In genomic region chr1:35931424-35932157, GRCh38 we compare ENCODE assay signal across 8 cellular contexts. TPM values are rescaled to one million over a fixed set of nuclear protein-coding genes. Genes with fewer than 3 reads are reported as not detected.
DNase-seq lines count a peak whose midpoint lies in the region; ATAC-seq and TF ChIP-seq lines count a peak whose summit lies in the region.

No MANE protein-coding gene starts in this region.

- H3K36me3 ChIP-seq in left lung (no peaks in the 10 kb centered on the region), tibial artery (no peaks in the 10 kb centered on the region)

- H3K27me3 ChIP-seq in left lung, result no peaks in the 10 kb centered on the region
- H3K27me3 ChIP-seq in tibial artery, result no peaks in the 10 kb centered on the region

- no peaks in the 10 kb centered on the region for H3K9me3 Mint-ChIP-seq in central memory CD8-positive, alpha-beta T cell

- H3K4me1 ChIP-seq in left lung (peaks cover 4 to 54% of the 10 kb centered on the region in 2 donors), tibial artery (peaks cover 0 to 45% (median 4%) of the 10 kb centered on the region in 4 donors)

- H3K4me3 Mint-ChIP-seq in central memory CD8-positive, alpha-beta T cell, result peak overlapping the region; percentile 91

- intact Hi-C loops in left lung (cut with DNase I), result no loop called here
- intact Hi-C loops in tibial artery (cut with DNase I; ENCODE audit: low total_unique reads), result no loop called here

- TF ChIP-seq CTCF in left lung (IDR thresholded peaks at IDR 0.05), result no peak
- no peak for TF ChIP-seq CTCF in tibial artery (IDR thresholded peaks at IDR 0.05)

- peaks cover 31% of the 10 kb centered on the region for H3K4me1 Mint-ChIP-seq in central memory CD8-positive, alpha-beta T cell

- peaks cover 14% of the 10 kb centered on the region for H3K36me3 Mint-ChIP-seq in central memory CD8-positive, alpha-beta T cell (ENCODE audit: insufficient read depth)

- peak overlapping the region; percentile 98 for H3K27ac Mint-ChIP-seq in central memory CD8-positive, alpha-beta T cell (ENCODE audit: low read depth)

- H3K4me3 ChIP-seq in left lung (peak overlapping the region; percentile 80 to 82), tibial artery (peak overlapping the region; percentile 71 to 73)

- DNase-seq in NCI-H2081 (lab: John Stamatoyannopoulos, UW) (peak; percentile 49 to 59), NCI-H2081 treated with DMSO at 0.1 percent for 48 hours (lab: John Stamatoyannopoulos, UW) (no peak), NCI-H774 (lab: John Stamatoyannopoulos, UW) (peak; percentile 49), left lung (peak in 1 of 2 donors; percentile 41), tibial artery (peak in 1 of 2 donors; percentile 47)
- DNase-seq in central memory CD8-positive, alpha-beta T cell (ENCODE audit: low spot score in 2 of 2), result peak; percentile 12 to 22
- DNase-seq in activated effector memory CD4-positive, alpha-beta T cell treated with anti-CD3 and anti-CD28 coated beads, Interleukin-2, amount 50 U/mL, for 16 hours, result no peak

- no peaks in the 10 kb centered on the region for H3K9me3 ChIP-seq in left lung
- no peaks in the 10 kb centered on the region for H3K9me3 ChIP-seq in tibial artery

- H3K27me3 Mint-ChIP-seq in central memory CD8-positive, alpha-beta T cell, result no peaks in the 10 kb centered on the region

- ATAC-seq in HG02610 (IDR thresholded peaks at IDR 0.05; ENCODE audit: unreplicated experiment) (peak; percentile 23), left lung (peak; percentile 35)
- peak; percentile 25 for ATAC-seq in central memory CD8-positive, alpha-beta T cell (replicated peaks; ENCODE audit: extremely low read depth, poor library complexity, severe bottlenecking)

- peak overlapping the region; percentile 97 to 99 for H3K27ac ChIP-seq in left lung
- peak overlapping the region; percentile 96 to 98 for H3K27ac ChIP-seq in tibial artery

RNA-seq across cellular contexts. Expression of gene AGO3, which starts 0.7 kb away (rescaled TPM):
- 10 to 100 TPM; 28.0 to 30.1 TPM for total RNA-seq in left lung

RNA-seq across cellular contexts. Expression of gene AGO1, which starts 48.6 kb away (rescaled TPM):
- 10 to 100 TPM; 24.3 to 29.7 TPM for total RNA-seq in left lung

Comparison
In these comparisons a context has a peak if more than half of its experiments do, and no peak if none do; other contexts are left out.
1. DNase-seq: peak in NCI-H2081 (2 of 2), NCI-H774 (single experiment) and central memory CD8-positive, alpha-beta T cell (2 of 2); none in NCI-H2081 treated with DMSO at 0.1 percent for 48 hours (single experiment) and activated effector memory CD4-positive, alpha-beta T cell treated with anti-CD3 and anti-CD28 coated beads, Interleukin-2, amount 50 U/mL, for 16 hours (single experiment).
2. Peak in every context shown above with its lines, with median percentiles within 50 percentile points of each other: ATAC-seq.